ENCODE assay signal across 10 cellular contexts in the genomic region with DNA sequence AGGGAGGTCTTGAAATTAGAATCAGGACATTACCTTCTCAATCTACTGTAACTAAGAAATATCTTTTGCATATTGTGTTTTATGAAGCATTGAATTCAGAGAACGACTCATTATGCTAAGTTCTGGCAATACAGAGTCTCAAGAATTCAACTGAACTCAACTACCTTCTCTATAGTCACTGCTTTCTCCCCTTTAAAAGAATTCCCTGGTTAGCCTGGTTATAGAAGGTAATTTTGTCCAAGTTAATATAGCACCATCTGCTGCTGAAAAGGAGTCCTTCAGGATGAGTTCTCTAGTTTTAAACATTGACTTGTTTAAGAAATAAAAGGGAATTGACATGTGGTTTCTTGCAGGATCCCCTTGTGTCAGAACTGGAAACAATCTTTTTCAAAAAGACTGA.
DNase-seq lines count a peak whose midpoint lies in the region; ATAC-seq, FAIRE-seq and TF ChIP-seq lines count a peak whose summit lies in the region.
"Had no signal": no experiment of that assay in that cellular context is flagged by ENCODE, and none has a peak within 500 bp of the region (broad histone marks: within the 10 kb centered on the region; RNA-seq: fewer than 3 reads in every experiment).

No MANE protein-coding gene starts in this region.

- BruUV-seq in IMR-90 (replicated peaks; lab: Mats Ljungman, UMichigan), result no TSS peak

- peaks cover 8% of the 10 kb centered on the region for H3K9me1 ChIP-seq in IMR-90 (ENCODE audit: insufficient read depth, low read length)

- H3K27ac ChIP-seq in AG04450 (ENCODE audit: low read depth, low read length) (no peak overlapping the region), IMR-90 (ENCODE audit: insufficient read depth, low read length) (no peak overlapping the region), astrocyte (ENCODE audit: low read depth, low read length) (no peak overlapping the region)

- H3K9me3 ChIP-seq in AG04450 (ENCODE audit: control insufficient read depth, insufficient read depth, low read length), result no peaks in the 10 kb centered on the region
- H3K9me3 ChIP-seq in IMR-90 (ENCODE audit: control insufficient read depth, insufficient read depth, low read length), result no peaks in the 10 kb centered on the region
- H3K9me3 ChIP-seq in astrocyte (ENCODE audit: insufficient read depth, low read depth, low read length), result no peaks in the 10 kb centered on the region

- DNase-seq in AG04450 (ENCODE audit: low read depth, low spot score) (no peak), IMR-90 (peak; percentile 73), astrocyte (ENCODE audit: low read depth) (peak; percentile 31), kidney epithelial cell (ENCODE audit: low read depth) (no peak), NCI-H524 treated with DMSO at 0.1 percent for 48 hours (lab: John Stamatoyannopoulos, UW) (no peak)
- DNase-seq in activated T-helper 1 cell treated with anti-CD3 and anti-CD28 coated beads, Interleukin-12 subunit alpha, Interleukin-12 subunit beta, Interleukin-2, Interleukin-4 antibody, amounts not matched to agents 30 ng/mL and 10 ng/mL and 1 ng/mL, durations not matched to agents 14 hours and 24 hours and 36 hours (ENCODE audit: low spot score), result no peak
- DNase-seq: NCI-H187 had no signal

- peak overlapping the region; percentile 62 for H2BK20ac ChIP-seq in IMR-90 (ENCODE audit: low read depth, low read length)

- H2AFZ ChIP-seq in IMR-90 (replicated peaks; ENCODE audit: low read length, poor library complexity) (no peak overlapping the region), astrocyte (ENCODE audit: low read depth, low read length) (no peak overlapping the region)

- H3K4me3 Mint-ChIP-seq in astrocyte (ENCODE audit: unreplicated experiment), result no peak overlapping the region
- H3K4me3 Mint-ChIP-seq in activated T-helper 1 cell treated with anti-CD3 and anti-CD28 coated beads, Interleukin-12 subunit alpha, Interleukin-12 subunit beta, Interleukin-2, Interleukin-4 antibody, amounts not matched to agents 30 ng/mL and 10 ng/mL and 1 ng/mL, durations not matched to agents 14 hours and 24 hours and 36 hours, result no peak overlapping the region

- no peak overlapping the region for H3K23ac ChIP-seq in IMR-90 (ENCODE audit: low read depth, low read length)

- POLR2A ChIA-PET in AG04450 (lab: Yijun Ruan, JAX), result no interaction called here
- POLR2A ChIA-PET in IMR-90 (lab: Charles Lee; ENCODE audit: unreplicated experiment), result no interaction called here

- H2AK5ac ChIP-seq in IMR-90 (ENCODE audit: low read depth, low read length), result no peak overlapping the region

- no peaks in the 10 kb centered on the region for H3K36me3 Mint-ChIP-seq in astrocyte (ENCODE audit: low read depth, unreplicated experiment)
- H3K36me3 Mint-ChIP-seq in activated T-helper 1 cell treated with anti-CD3 and anti-CD28 coated beads, Interleukin-12 subunit alpha, Interleukin-12 subunit beta, Interleukin-2, Interleukin-4 antibody, amounts not matched to agents 30 ng/mL and 10 ng/mL and 1 ng/mL, durations not matched to agents 14 hours and 24 hours and 36 hours (ENCODE audit: low read depth), result no peaks in the 10 kb centered on the region

- intact Hi-C loops in IMR-90 (cut with micrococcal nuclease), result loop anchor here (1.0 to 2.0 kb wide), 3 partner anchors 68 to 150 kb away; no protein-coding TSS in a partner anchor
- intact Hi-C loops in activated T-helper 1 cell treated with anti-CD3 and anti-CD28 coated beads, Interleukin-12 subunit alpha, Interleukin-12 subunit beta, Interleukin-2, Interleukin-4 antibody, amounts not matched to agents 30 ng/mL and 10 ng/mL and 1 ng/mL, durations not matched to agents 14 hours and 24 hours and 36 hours (cut with micrococcal nuclease), result no loop called here

- peaks cover 5% of the 10 kb centered on the region for H3K27me3 Mint-ChIP-seq in astrocyte (ENCODE audit: low read depth, unreplicated experiment)
- H3K27me3 Mint-ChIP-seq in activated T-helper 1 cell treated with anti-CD3 and anti-CD28 coated beads, Interleukin-12 subunit alpha, Interleukin-12 subunit beta, Interleukin-2, Interleukin-4 antibody, amounts not matched to agents 30 ng/mL and 10 ng/mL and 1 ng/mL, durations not matched to agents 14 hours and 24 hours and 36 hours (ENCODE audit: insufficient read depth), result peaks cover 11% of the 10 kb centered on the region

- no peak overlapping the region for H4K91ac ChIP-seq in IMR-90 (ENCODE audit: insufficient read depth, low read depth, low read length)

- TF ChIP-seq POLR2A in IMR-90 (IDR thresholded peaks at IDR 0.05; ENCODE audit: low read depth, low read length) (no peak), GM18505 (IDR thresholded peaks at IDR 0.05; ENCODE audit: borderline replicate concordance, extremely low read depth, insufficient read depth, insufficient read length) (no peak)

- peak overlapping the region; percentile 31 for H2BK5ac ChIP-seq in IMR-90 (ENCODE audit: low read depth, low read length, poor library complexity, severe bottlenecking)

- no peak overlapping the region for H4K8ac ChIP-seq in IMR-90 (ENCODE audit: low read depth in 2 of 2, low read length in 2 of 2)

- H3K36me3 ChIP-seq in IMR-90 (ENCODE audit: control insufficient read depth, insufficient read depth, low read length) (peaks cover 2% of the 10 kb centered on the region; the same call in 1 of the 2 replicates), astrocyte (ENCODE audit: insufficient read depth, low read length) (no peaks in the 10 kb centered on the region), kidney epithelial cell (ENCODE audit: control insufficient read depth, insufficient read depth, low read length) (no peaks in the 10 kb centered on the region)

- CTCF ChIA-PET in AG04450 (lab: Charles Lee), result interaction anchor here (0.7 to 9.0 kb wide), 5 partner anchors 9 to 148 kb away, joined by 3 to 96 read pairs (median 16); no protein-coding TSS in a partner anchor
- CTCF ChIA-PET in IMR-90 (lab: Yijun Ruan, JAX), result interaction anchor here (1.0 kb wide), 1 partner anchor 144 kb away, joined by 3 read pairs; no protein-coding TSS in a partner anchor

- no peaks in the 10 kb centered on the region for H3K9me3 Mint-ChIP-seq in astrocyte (ENCODE audit: unreplicated experiment)
- no peaks in the 10 kb centered on the region for H3K9me3 Mint-ChIP-seq in activated T-helper 1 cell treated with anti-CD3 and anti-CD28 coated beads, Interleukin-12 subunit alpha, Interleukin-12 subunit beta, Interleukin-2, Interleukin-4 antibody, amounts not matched to agents 30 ng/mL and 10 ng/mL and 1 ng/mL, durations not matched to agents 14 hours and 24 hours and 36 hours

- H3K14ac ChIP-seq in IMR-90 (replicated peaks; ENCODE audit: low read depth, low read length), result 0 out of 2 replicates have a peak overlapping the region, but pooled peaks have one; percentile 34

- H3K27me3 ChIP-seq in AG04450 (ENCODE audit: control insufficient read depth, insufficient read depth, low read length) (no peaks in the 10 kb centered on the region), IMR-90 (ENCODE audit: control insufficient read depth, insufficient read depth, low read length) (no peaks in the 10 kb centered on the region), astrocyte (ENCODE audit: insufficient read depth, low read length) (peaks cover 9% of the 10 kb centered on the region), kidney epithelial cell (ENCODE audit: control insufficient read depth, insufficient read depth, low read length) (peaks cover 2% of the 10 kb centered on the region)

- H3K4ac ChIP-seq in IMR-90 (ENCODE audit: low read depth, low read length), result peak overlapping the region; percentile 41; the same call in 1 of the 2 replicates

- H3K4me1 Mint-ChIP-seq in astrocyte (ENCODE audit: low read depth, unreplicated experiment), result peaks cover 22% of the 10 kb centered on the region
- no peaks in the 10 kb centered on the region for H3K4me1 Mint-ChIP-seq in activated T-helper 1 cell treated with anti-CD3 and anti-CD28 coated beads, Interleukin-12 subunit alpha, Interleukin-12 subunit beta, Interleukin-2, Interleukin-4 antibody, amounts not matched to agents 30 ng/mL and 10 ng/mL and 1 ng/mL, durations not matched to agents 14 hours and 24 hours and 36 hours (ENCODE audit: low read depth)

- TF ChIP-seq CTCF in AG04450 (IDR thresholded peaks at IDR 0.05; ENCODE audit: low read depth, low read length) (peak; percentile 76), IMR-90 (conservative IDR thresholded peaks at IDR 0.05; ENCODE audit: low read depth, low read length) (peak; percentile 74), astrocyte (IDR thresholded peaks at IDR 0.05; ENCODE audit: insufficient read depth, low read depth, low read length) (peak; percentile 55), kidney epithelial cell (IDR thresholded peaks at IDR 0.05; ENCODE audit: insufficient read depth, low read length, poor library complexity, severe bottlenecking) (peak; percentile 22)

- no CpG with 5 or more reads among the region's 1 CpG for WGBS in IMR-90 (ENCODE audit: extremely low coverage in 2 of 2, insufficient read length in 1 of 2), 2 experiments

- H3K4me1 ChIP-seq in IMR-90 (ENCODE audit: control insufficient read depth, insufficient read depth, low read length) (peaks cover 13% of the 10 kb centered on the region), astrocyte (ENCODE audit: insufficient read depth, low read length) (no peaks in the 10 kb centered on the region)

- H2AK9ac ChIP-seq in IMR-90 (replicated peaks; ENCODE audit: low read depth, low read length, poor library complexity), result no peak overlapping the region

- H2BK120ac ChIP-seq in IMR-90 (ENCODE audit: low read depth, low read length), result peak overlapping the region; percentile 79; the same call in 1 of the 2 replicates

- ATAC-seq in IMR-90 (ENCODE audit: low read depth) (peak; percentile 81), HG02678 (IDR thresholded peaks at IDR 0.05; ENCODE audit: unreplicated experiment) (no peak), GM18505 (IDR thresholded peaks at IDR 0.05; ENCODE audit: unreplicated experiment) (no peak)

- no peak overlapping the region for H2BK15ac ChIP-seq in IMR-90 (ENCODE audit: low read depth, low read length)

- peak; percentile 72 for TF ChIP-seq RAD21 in IMR-90 (IDR thresholded peaks at IDR 0.05; ENCODE audit: low read length)

- H3K27ac Mint-ChIP-seq in astrocyte (ENCODE audit: unreplicated experiment), result no peak overlapping the region
- no peak overlapping the region for H3K27ac Mint-ChIP-seq in activated T-helper 1 cell treated with anti-CD3 and anti-CD28 coated beads, Interleukin-12 subunit alpha, Interleukin-12 subunit beta, Interleukin-2, Interleukin-4 antibody, amounts not matched to agents 30 ng/mL and 10 ng/mL and 1 ng/mL, durations not matched to agents 14 hours and 24 hours and 36 hours

- H3K4me3 ChIP-seq in AG04450 (ENCODE audit: low read depth, low read length) (no peak overlapping the region), IMR-90 (ENCODE audit: insufficient read depth, low read depth, low read length) (no peak overlapping the region), astrocyte (ENCODE audit: insufficient read depth, low read depth, low read length) (no peak overlapping the region), kidney epithelial cell (ENCODE audit: low read depth, low read length) (no peak overlapping the region)

- H3K79me2 ChIP-seq in astrocyte (ENCODE audit: insufficient read depth, low read length), result no peaks in the 10 kb centered on the region

- no peak for FAIRE-seq in astrocyte (lab: Jason Lieb, UNC)
- FAIRE-seq: colon had no signal

- in situ Hi-C loops in IMR-90 (cut with MboI; ENCODE audit: low sequenced_read_pairs), result no loop called here

- no peak overlapping the region for H3K4me2 ChIP-seq in IMR-90 (ENCODE audit: low read depth, low read length)
- no peak overlapping the region for H3K4me2 ChIP-seq in astrocyte (ENCODE audit: low read length)

- no peak overlapping the region for H3K18ac ChIP-seq in IMR-90 (ENCODE audit: low read depth, low read length)

- no peak overlapping the region for H4K5ac ChIP-seq in IMR-90 (ENCODE audit: low read depth, low read length)

- dilution Hi-C loops in IMR-90 (cut with HindIII; ENCODE audit: low sequenced_read_pairs, unreplicated experiment), result no loop called here

- H4K20me1 ChIP-seq in IMR-90 (ENCODE audit: insufficient read depth, low read length), result no peaks in the 10 kb centered on the region
- H4K20me1 ChIP-seq in astrocyte (ENCODE audit: insufficient read depth, low read length), result no peaks in the 10 kb centered on the region

- H3K79me1 ChIP-seq in IMR-90 (ENCODE audit: low read depth in 1 of 2, low read length in 2 of 2), result 0 out of 4 replicates have a peak, but pooled peaks cover 0 to 3% of the 10 kb centered on the region in 2 experiments

- H3K56ac ChIP-seq in IMR-90 (ENCODE audit: extremely low read depth, insufficient read depth, low read length), result no peak overlapping the region

- no peak overlapping the region for H3K9ac ChIP-seq in IMR-90 (ENCODE audit: low read depth, low read length)
- H3K9ac ChIP-seq in astrocyte (ENCODE audit: low read length), result no peak overlapping the region

Comparison
In these comparisons a context has a peak if more than half of its experiments do, and no peak if none do; other contexts are left out.
1. DNase-seq: peak in IMR-90 (single experiment) and astrocyte (single experiment); none in AG04450 (single experiment), kidney epithelial cell (single experiment), activated T-helper 1 cell treated with anti-CD3 and anti-CD28 coated beads, Interleukin-12 subunit alpha, Interleukin-12 subunit beta, Interleukin-2, Interleukin-4 antibody, amounts not matched to agents 30 ng/mL and 10 ng/mL and 1 ng/mL, durations not matched to agents 14 hours and 24 hours and 36 hours (single experiment) and NCI-H524 treated with DMSO at 0.1 percent for 48 hours (single experiment).
2. CTCF ChIP-seq: peak in every context shown above with its lines; median percentile 76 in AG04450; 74 in IMR-90; 55 in astrocyte; 22 in kidney epithelial cell.